19 cellular contexts compared by ENCODE assay signal in the genomic region with DNA sequence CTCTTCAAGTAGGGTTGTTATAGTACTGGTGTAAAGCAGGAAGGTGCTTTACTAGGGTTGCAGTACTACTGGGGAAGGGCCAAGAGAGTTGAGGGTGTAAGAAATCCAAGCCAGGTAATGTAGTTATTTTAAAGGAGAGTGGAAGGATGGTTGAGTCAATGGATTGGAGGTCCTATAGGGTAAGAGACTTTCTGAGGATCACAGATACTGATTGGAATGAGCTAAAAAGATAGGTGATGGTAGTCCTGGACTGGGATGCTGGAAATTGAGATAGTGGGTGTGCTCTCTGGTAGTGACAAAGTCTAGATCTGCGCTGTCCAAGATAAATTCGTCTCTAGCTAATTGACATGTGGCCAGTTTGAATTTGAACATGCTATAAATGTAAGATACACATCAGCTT. TPM values are rescaled to one million over a fixed set of nuclear protein-coding genes. Genes with fewer than 3 reads are reported as not detected.
DNase-seq lines count a peak whose midpoint lies in the region; ATAC-seq and TF ChIP-seq lines count a peak whose summit lies in the region.
"Had no signal": no experiment of that assay in that cellular context is flagged by ENCODE, and none has a peak within 500 bp of the region (broad histone marks: within the 10 kb centered on the region; RNA-seq: fewer than 3 reads in every experiment).

No MANE protein-coding gene starts in this region.

- H3K27ac Mint-ChIP-seq in activated T-cell treated with anti-CD3 and anti-CD28 coated beads, Interleukin-2, amount 50 U/mL, for 24 hours, result peak overlapping the region; percentile 94
- peak overlapping the region; percentile 39 for H3K27ac Mint-ChIP-seq in activated T-helper 17 cell treated with anti-CD3 and anti-CD28 coated beads, Interleukin-2, amount 50 U/mL, for 72 hours
- H3K27ac Mint-ChIP-seq: CD4-positive, alpha-beta T cell; nephron had no signal

- H3K4me1 ChIP-seq in mesenchymal stem cell (ENCODE audit: control insufficient read depth, insufficient read depth, low read depth, low read length) (peaks cover 13% of the 10 kb centered on the region), right atrium auricular region (peaks cover 0 to 28% of the 10 kb centered on the region in 2 donors)

- 100% methylated on average over 1 of the region's 2 CpGs for WGBS in mesenchymal stem cell

- H3K4me1 Mint-ChIP-seq in activated T-cell treated with anti-CD3 and anti-CD28 coated beads, Interleukin-2, amount 50 U/mL, for 24 hours (ENCODE audit: low read depth), result peaks cover 44% of the 10 kb centered on the region
- H3K4me1 Mint-ChIP-seq in activated T-helper 17 cell treated with anti-CD3 and anti-CD28 coated beads, Interleukin-2, amount 50 U/mL, for 72 hours, result peaks cover 26% of the 10 kb centered on the region

- no peak overlapping the region for H4K8ac ChIP-seq in mesenchymal stem cell (ENCODE audit: low read length)

- peak overlapping the region; percentile 19 for H3K4me3 Mint-ChIP-seq in activated T-cell treated with anti-CD3 and anti-CD28 coated beads, Interleukin-2, amount 50 U/mL, for 24 hours
- peak overlapping the region; percentile 19 for H3K4me3 Mint-ChIP-seq in activated T-helper 17 cell treated with anti-CD3 and anti-CD28 coated beads, Interleukin-2, amount 50 U/mL, for 72 hours
- H3K4me3 Mint-ChIP-seq: CD4-positive, alpha-beta T cell; nephron had no signal

- H3K9ac ChIP-seq in mesenchymal stem cell (ENCODE audit: low read length), result peak overlapping the region; percentile 14

- H2BK12ac ChIP-seq in mesenchymal stem cell (ENCODE audit: low read length in 2 of 2), result no peak overlapping the region

- no peak overlapping the region for H2AFZ ChIP-seq in mesenchymal stem cell (ENCODE audit: low read depth, low read length)

- H3K18ac ChIP-seq in mesenchymal stem cell (ENCODE audit: low read depth in 1 of 2, low read length in 2 of 2), result no peak overlapping the region

- H3K36me3 Mint-ChIP-seq in activated T-cell treated with anti-CD3 and anti-CD28 coated beads, Interleukin-2, amount 50 U/mL, for 24 hours (ENCODE audit: low read depth), result peaks cover 97% of the 10 kb centered on the region
- peaks cover 99% of the 10 kb centered on the region for H3K36me3 Mint-ChIP-seq in activated T-helper 17 cell treated with anti-CD3 and anti-CD28 coated beads, Interleukin-2, amount 50 U/mL, for 72 hours (ENCODE audit: low read depth)

- no peak overlapping the region for H3K4me3 ChIP-seq in HL-60 (replicated peaks; ENCODE audit: insufficient read depth, low read length)
- no peak overlapping the region for H3K4me3 ChIP-seq in mesenchymal stem cell (ENCODE audit: insufficient read depth in 1 of 2, low read depth in 1 of 2, low read length in 2 of 2)
- no peak overlapping the region for H3K4me3 ChIP-seq in right atrium auricular region
- H3K4me3 ChIP-seq: coronary artery, lung had no signal

- TF ChIP-seq CTCF in HL-60 (IDR thresholded peaks at IDR 0.05; ENCODE audit: insufficient read depth, low read length), result no peak
- no peak for TF ChIP-seq CTCF in right atrium auricular region (IDR thresholded peaks at IDR 0.05)

- no peaks in the 10 kb centered on the region for H3K9me3 ChIP-seq in mesenchymal stem cell (ENCODE audit: control insufficient read depth, low read length)
- H3K9me3 ChIP-seq in right atrium auricular region, result no peaks in the 10 kb centered on the region

- H3K27ac ChIP-seq in HL-60 (replicated peaks), result peak overlapping the region; percentile 38; the same call in 1 of the 2 replicates
- no peak overlapping the region for H3K27ac ChIP-seq in mesenchymal stem cell (ENCODE audit: low read length, poor library complexity, severe bottlenecking)
- H3K27ac ChIP-seq in right atrium auricular region, result no peak overlapping the region
- H3K27ac ChIP-seq: coronary artery had no signal

- H2BK15ac ChIP-seq in mesenchymal stem cell (ENCODE audit: low read depth, poor library complexity, severe bottlenecking), result no peak overlapping the region

- peaks cover 25% of the 10 kb centered on the region for H3K79me1 ChIP-seq in mesenchymal stem cell (replicated peaks; ENCODE audit: low read length, poor library complexity, severe bottlenecking)

- no peaks in the 10 kb centered on the region for H3K9me3 Mint-ChIP-seq in activated T-cell treated with anti-CD3 and anti-CD28 coated beads, Interleukin-2, amount 50 U/mL, for 24 hours
- no peaks in the 10 kb centered on the region for H3K9me3 Mint-ChIP-seq in activated T-helper 17 cell treated with anti-CD3 and anti-CD28 coated beads, Interleukin-2, amount 50 U/mL, for 72 hours
- H3K9me3 Mint-ChIP-seq: CD4-positive, alpha-beta T cell; nephron had no signal

- H3K27me3 ChIP-seq in HL-60 (ENCODE audit: insufficient read depth, poor library complexity, severe bottlenecking) (no peaks in the 10 kb centered on the region), mesenchymal stem cell (ENCODE audit: control insufficient read depth in 1 of 2, insufficient read depth in 1 of 2, low read length in 2 of 2) (no peaks in the 10 kb centered on the region), right atrium auricular region (no peaks in the 10 kb centered on the region)

- no peaks in the 10 kb centered on the region for H3K27me3 Mint-ChIP-seq in activated T-cell treated with anti-CD3 and anti-CD28 coated beads, Interleukin-2, amount 50 U/mL, for 24 hours
- no peaks in the 10 kb centered on the region for H3K27me3 Mint-ChIP-seq in activated T-helper 17 cell treated with anti-CD3 and anti-CD28 coated beads, Interleukin-2, amount 50 U/mL, for 72 hours
- H3K27me3 Mint-ChIP-seq: CD4-positive, alpha-beta T cell had no signal

- ATAC-seq in activated T-helper 17 cell treated with anti-CD3 and anti-CD28 coated beads, Interleukin-2, amount 50 U/mL, for 72 hours (replicated peaks), result no peak
- ATAC-seq in GM19455 (IDR thresholded peaks at IDR 0.05; ENCODE audit: unreplicated experiment), result no peak

- H2BK120ac ChIP-seq in mesenchymal stem cell (ENCODE audit: low read depth, low read length), result no peak overlapping the region

- DNase-seq in activated T-cell treated with anti-CD3 and anti-CD28 coated beads, Interleukin-2, amount 50 U/mL, for 24 hours, result no peak
- DNase-seq in activated T-cell treated with anti-CD3 and anti-CD28 coated beads for 4 hours (no peak), HL-60 (ENCODE audit: low read depth in 1 of 2, low spot score in 1 of 2) (no peak), mesenchymal stem cell (no peak), right atrium auricular region (ENCODE audit: low spot score) (no peak), ecto neural progenitor cell (ENCODE audit: low spot score) (no peak)
- DNase-seq: ACHN; aorta; CD4-positive, alpha-beta T cell; DMS79 treated with DMSO at 0.1 percent for 48 hours; KBM-7; NCI-H1092 had no signal

- H4K91ac ChIP-seq in mesenchymal stem cell (ENCODE audit: low read length), result no peak overlapping the region

- no peak overlapping the region for H3K23ac ChIP-seq in mesenchymal stem cell (ENCODE audit: low read length in 2 of 2)

- H3K4me2 ChIP-seq in mesenchymal stem cell (ENCODE audit: low read length, poor library complexity, severe bottlenecking), result no peak overlapping the region

- H2BK5ac ChIP-seq in mesenchymal stem cell (ENCODE audit: low read depth, low read length, poor library complexity, severe bottlenecking), result no peak overlapping the region

- no peak overlapping the region for H2AK5ac ChIP-seq in mesenchymal stem cell (ENCODE audit: low read length, severe bottlenecking)

- H3K4ac ChIP-seq in mesenchymal stem cell (ENCODE audit: low read depth in 1 of 2, low read length in 2 of 2), result no peak overlapping the region

- H3K36me3 ChIP-seq in mesenchymal stem cell (ENCODE audit: control insufficient read depth in 1 of 2, insufficient read depth in 2 of 2, low read depth in 1 of 2, low read length in 2 of 2) (peaks cover 65 to 87% of the 10 kb centered on the region in 2 experiments), right atrium auricular region (peaks cover 84% of the 10 kb centered on the region)

- H3K14ac ChIP-seq in mesenchymal stem cell (ENCODE audit: low read length in 2 of 2), result no peak overlapping the region

RNA-seq across cellular contexts. Expression of a gene that starts 7.0 kb away (rescaled TPM):
- total RNA-seq in activated T-helper 17 cell treated with anti-CD3 and anti-CD28 coated beads, Interleukin-2, amount 50 U/mL, for 72 hours, result 100 to 1,000 TPM in 1 of 2 donors, 10 to 100 TPM in 1; 68.4 to 102 TPM
- 37.9 TPM for polyA plus RNA-seq in mesenchymal stem cell (2013, experiment 1 of 2)
- 37.1 TPM for polyA plus RNA-seq in mesenchymal stem cell (2013, experiment 2 of 2)
- 10 to 100 TPM; 16.1 to 29.4 TPM for total RNA-seq in right atrium auricular region

RNA-seq across cellular contexts. Expression of a gene that starts 13.9 kb away (rescaled TPM):
- 10 to 100 TPM in 1 of 2 donors, 1 to 10 TPM in 1; 7.0 to 14.3 TPM for total RNA-seq in activated T-helper 17 cell treated with anti-CD3 and anti-CD28 coated beads, Interleukin-2, amount 50 U/mL, for 72 hours
- polyA plus RNA-seq in mesenchymal stem cell (2013, experiment 1 of 2), result 30.4 TPM
- 29.0 TPM for polyA plus RNA-seq in mesenchymal stem cell (2013, experiment 2 of 2)
- 10 to 100 TPM in 1 of 2 donors, 1 to 10 TPM in 1; 9.5 to 11.2 TPM for total RNA-seq in right atrium auricular region

RNA-seq across cellular contexts. Expression of a gene that starts 19.0 kb away (rescaled TPM):
- 1 to 10 TPM; 3.4 to 5.5 TPM for total RNA-seq in activated T-helper 17 cell treated with anti-CD3 and anti-CD28 coated beads, Interleukin-2, amount 50 U/mL, for 72 hours
- 1.2 TPM for polyA plus RNA-seq in mesenchymal stem cell (2013, experiment 1 of 2)
- 1.1 TPM for polyA plus RNA-seq in mesenchymal stem cell (2013, experiment 2 of 2)
- total RNA-seq in right atrium auricular region, result 1 to 10 TPM in 1 of 2 donors, under 1 TPM in 1; 0.48 to 1.3 TPM

RNA-seq across cellular contexts. Expression of a gene that starts 22.4 kb away (rescaled TPM):
- total RNA-seq in activated T-helper 17 cell treated with anti-CD3 and anti-CD28 coated beads, Interleukin-2, amount 50 U/mL, for 72 hours, result under 1 TPM; 0.28 to 0.37 TPM
- polyA plus RNA-seq in mesenchymal stem cell (2013, experiment 1 of 2), result not detected
- not detected for polyA plus RNA-seq in mesenchymal stem cell (2013, experiment 2 of 2)
- total RNA-seq in right atrium auricular region, result not detected
- total RNA-seq: aorta, frontal cortex, RPMI7951 had no signal
- polyA plus RNA-seq: aorta had no signal

RNA-seq across cellular contexts. Expression of a gene that starts 35.7 kb away (rescaled TPM):
- 10 to 100 TPM; 11.4 to 12.9 TPM for total RNA-seq in activated T-helper 17 cell treated with anti-CD3 and anti-CD28 coated beads, Interleukin-2, amount 50 U/mL, for 72 hours
- 22.6 TPM for polyA plus RNA-seq in mesenchymal stem cell (2013, experiment 1 of 2)
- 24.2 TPM for polyA plus RNA-seq in mesenchymal stem cell (2013, experiment 2 of 2)
- 1 to 10 TPM; 8.1 to 8.9 TPM for total RNA-seq in right atrium auricular region
